ENCODE assay signal across 19 cellular contexts in the genomic region with DNA sequence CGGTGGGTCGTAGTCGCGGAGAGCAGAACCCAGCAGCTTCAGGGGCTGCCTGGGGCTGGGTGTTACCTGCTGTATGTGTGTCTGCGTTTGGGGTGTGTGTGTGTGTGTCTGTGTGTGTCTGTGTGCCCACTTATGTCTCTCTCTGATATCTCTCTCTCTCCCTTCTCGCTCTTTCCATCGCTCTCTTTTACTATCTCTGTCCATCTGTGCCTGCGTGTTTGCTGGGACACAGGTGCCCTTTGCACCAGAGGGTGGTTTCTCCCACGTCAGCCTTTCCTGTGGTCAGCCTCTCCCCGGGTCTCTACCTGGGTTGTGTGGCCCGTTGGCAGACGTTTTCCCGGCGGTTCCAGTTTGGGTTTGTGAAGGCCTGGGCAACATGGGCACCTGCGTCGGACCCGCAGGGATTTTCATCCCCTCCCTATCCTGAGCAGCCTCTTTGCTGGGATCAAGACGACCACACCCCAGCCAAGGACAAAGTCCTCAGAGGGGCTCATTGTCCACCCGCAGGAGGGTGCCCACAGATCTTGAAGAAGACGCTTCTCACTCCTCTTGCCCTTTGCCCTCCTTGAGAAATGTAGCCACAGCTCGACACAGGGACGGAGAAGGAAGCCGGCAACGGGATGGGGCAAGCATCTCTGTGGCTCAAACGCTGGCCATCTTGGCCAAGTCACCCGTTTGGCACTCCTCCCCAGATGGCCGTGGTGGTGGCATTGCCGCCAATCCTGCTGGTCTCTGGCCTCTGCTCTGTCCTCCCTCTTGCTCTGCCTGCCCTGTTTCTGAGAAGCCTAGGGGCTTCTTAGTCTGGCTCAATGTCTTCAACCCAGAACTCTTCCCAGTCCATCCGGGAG. TPM values are rescaled to one million over a fixed set of nuclear protein-coding genes. Genes with fewer than 3 reads are reported as not detected.
DNase-seq lines count a peak whose midpoint lies in the region; ATAC-seq and TF ChIP-seq lines count a peak whose summit lies in the region.
"Had no signal": no experiment of that assay in that cellular context is flagged by ENCODE, and none has a peak within 500 bp of the region (broad histone marks: within the 10 kb centered on the region; RNA-seq: fewer than 3 reads in every experiment).

No MANE protein-coding gene starts in this region.

- no peaks in the 10 kb centered on the region for H3K4me1 ChIP-seq in esophagus squamous epithelium
- H3K4me1 ChIP-seq: HAP-1 had no signal

- WGBS in esophagus squamous epithelium, 2 donors = 85 to 89% methylated on average over 21 to 24 of the region's 29 CpGs

- H3K36me3 Mint-ChIP-seq in osteocyte (ENCODE audit: unreplicated experiment) = peaks cover 6% of the 10 kb centered on the region

- H3K9me3 ChIP-seq in esophagus squamous epithelium = peaks cover 0 to 48% (median 0%) of the 10 kb centered on the region in 3 donors
- H3K9me3 ChIP-seq: HAP-1 had no signal

- H3K9me3 Mint-ChIP-seq in osteocyte (ENCODE audit: unreplicated experiment) = peaks cover 7% of the 10 kb centered on the region

- no peaks in the 10 kb centered on the region for H3K27me3 ChIP-seq in esophagus squamous epithelium
- H3K27me3 ChIP-seq: tibial artery had no signal

- H3K4me3 Mint-ChIP-seq in osteocyte (ENCODE audit: unreplicated experiment) = peak overlapping the region; percentile 58
- H3K4me3 Mint-ChIP-seq: activated T-cell treated with anti-CD3 and anti-CD28 coated beads, Interleukin-2, amount 50 U/mL, for 4 hours; central memory CD8-positive, alpha-beta T cell had no signal

- ATAC-seq in left ventricle myocardium superior (peak; percentile 17), Right ventricle myocardium inferior (no peak)
- ATAC-seq: activated T-cell treated with anti-CD3 and anti-CD28 coated beads, Interleukin-2, amount 50 U/mL, for 4 hours had no signal

- no peak overlapping the region for H3K27ac Mint-ChIP-seq in osteocyte (ENCODE audit: unreplicated experiment)

- H3K4me3 ChIP-seq in esophagus squamous epithelium = peak overlapping the region in 3 of 4 donors; percentile 38 to 65 (median 45)
- H3K4me3 ChIP-seq: HAP-1, SK-N-MC had no signal

- H3K27ac ChIP-seq in esophagus squamous epithelium = no peak overlapping the region
- H3K27ac ChIP-seq: epithelial cell of prostate, SK-N-MC, tibial artery had no signal

- no peak for TF ChIP-seq CTCF in esophagus squamous epithelium (IDR thresholded peaks at IDR 0.05)
- TF ChIP-seq CTCF in osteocyte (IDR thresholded peaks at IDR 0.05) = no peak

- H3K27me3 Mint-ChIP-seq in osteocyte (ENCODE audit: unreplicated experiment) = no peaks in the 10 kb centered on the region
- H3K27me3 Mint-ChIP-seq: central memory CD8-positive, alpha-beta T cell had no signal

- intact Hi-C loops in left ventricle myocardium superior (cut with micrococcal nuclease) = no loop called here
- intact Hi-C loops in Right ventricle myocardium inferior (cut with DNase I) = no loop called here
- intact Hi-C loops in esophagus squamous epithelium (cut with DNase I) = no loop called here

- H3K36me3 ChIP-seq in esophagus squamous epithelium = no peaks in the 10 kb centered on the region
- H3K36me3 ChIP-seq: HAP-1 had no signal

- no peak for TF ChIP-seq POLR2A in esophagus squamous epithelium (IDR thresholded peaks at IDR 0.05)

- no peak for DNase-seq in left ventricle myocardium superior
- DNase-seq in Right ventricle myocardium inferior (ENCODE audit: missing footprints) = no peak
- DNase-seq in esophagus squamous epithelium (lab: John Stamatoyannopoulos, UW) = no peak
- peak; percentile 62 for DNase-seq in osteocyte (ENCODE audit: extremely low spot score, unreplicated experiment)
- DNase-seq in hippocampal formation (lab: John Stamatoyannopoulos, UW) = no peak
- no peak for DNase-seq in NCI-H1436 treated with DMSO at 0.1 percent for 48 hours (lab: John Stamatoyannopoulos, UW)
- no peak for DNase-seq in hypothalamus (lab: John Stamatoyannopoulos, UW)
- no peak for DNase-seq in HPDE6-E6E7 (ENCODE audit: extremely low spot score)
- DNase-seq: activated T-cell treated with anti-CD3 and anti-CD28 coated beads, Interleukin-2, amount 50 U/mL, for 4 hours; COR-L47; kidney glomerular epithelial cell; NCI-H2081; NCI-H526; stimulated activated CD4-positive, alpha-beta T cell treated with anti-CD3 and anti-CD28 coated beads, Interleukin-2, amount 100 ng/mL, for 24 hours; tibial artery had no signal

- H3K4me1 Mint-ChIP-seq in osteocyte (ENCODE audit: unreplicated experiment) = no peaks in the 10 kb centered on the region
- H3K4me1 Mint-ChIP-seq: central memory CD8-positive, alpha-beta T cell had no signal

RNA-seq across cellular contexts. Expression of gene ZNF146, which starts 43.3 kb away (rescaled TPM):
- total RNA-seq in left ventricle myocardium superior (29.1 TPM), Right ventricle myocardium inferior (34.3 TPM), esophagus squamous epithelium (10 to 100 TPM; 40.3 to 72.9 (median 59.6) TPM), osteocyte (66.3 and 70.0 TPM in 2 replicates)

RNA-seq across cellular contexts. Expression of gene ZNF565, which starts 43.8 kb away (rescaled TPM):
- total RNA-seq in left ventricle myocardium superior (4.6 TPM), Right ventricle myocardium inferior (4.6 TPM), esophagus squamous epithelium (1 to 10 TPM; 1.6 to 5.5 (median 2.8) TPM), osteocyte (6.6 and 7.8 TPM in 2 replicates)
